8 cellular contexts compared by ENCODE assay signal in the genomic region with DNA sequence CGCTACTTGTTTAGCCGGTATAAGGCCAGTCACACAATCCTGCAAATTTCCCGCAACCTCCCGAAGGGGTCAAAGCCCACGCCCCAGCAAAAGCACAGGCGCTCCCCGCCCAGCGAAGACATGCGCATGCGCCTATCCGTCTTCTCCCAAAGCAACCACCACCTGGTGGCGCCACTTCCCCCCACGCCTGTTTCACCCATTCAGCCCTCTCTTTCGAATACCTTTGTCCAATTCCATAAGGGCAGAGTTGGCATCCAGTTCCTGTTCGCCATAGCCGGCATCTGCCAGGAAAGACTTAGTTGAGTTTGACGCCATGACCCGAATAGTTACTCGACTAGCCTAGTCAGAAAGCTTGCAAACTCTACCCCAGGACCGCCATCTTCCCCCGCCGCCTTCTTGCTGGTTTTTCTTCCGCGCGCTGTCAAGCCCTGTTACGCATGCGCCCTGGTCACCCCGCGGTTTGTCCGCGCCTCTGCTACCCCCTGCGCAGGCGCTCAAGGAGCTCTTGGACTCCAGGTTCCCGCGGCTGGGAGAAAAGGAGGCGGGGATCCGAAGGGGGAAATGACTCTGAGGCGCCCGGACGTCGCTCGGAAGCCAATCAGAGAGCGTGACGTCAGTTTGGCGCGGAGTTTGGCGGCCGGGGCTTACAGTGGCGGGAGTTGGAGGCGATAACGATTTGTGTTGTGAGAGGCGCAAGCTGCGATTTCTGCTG. TPM values are rescaled to one million over a fixed set of nuclear protein-coding genes. Genes with fewer than 3 reads are reported as not detected.
A peak's percentile ranks its signal among the peaks of the same experiment; 100 is the strongest.
DNase-seq lines count a peak whose midpoint lies in the region; ATAC-seq and TF ChIP-seq lines count a peak whose summit lies in the region.

A gene with protein sequence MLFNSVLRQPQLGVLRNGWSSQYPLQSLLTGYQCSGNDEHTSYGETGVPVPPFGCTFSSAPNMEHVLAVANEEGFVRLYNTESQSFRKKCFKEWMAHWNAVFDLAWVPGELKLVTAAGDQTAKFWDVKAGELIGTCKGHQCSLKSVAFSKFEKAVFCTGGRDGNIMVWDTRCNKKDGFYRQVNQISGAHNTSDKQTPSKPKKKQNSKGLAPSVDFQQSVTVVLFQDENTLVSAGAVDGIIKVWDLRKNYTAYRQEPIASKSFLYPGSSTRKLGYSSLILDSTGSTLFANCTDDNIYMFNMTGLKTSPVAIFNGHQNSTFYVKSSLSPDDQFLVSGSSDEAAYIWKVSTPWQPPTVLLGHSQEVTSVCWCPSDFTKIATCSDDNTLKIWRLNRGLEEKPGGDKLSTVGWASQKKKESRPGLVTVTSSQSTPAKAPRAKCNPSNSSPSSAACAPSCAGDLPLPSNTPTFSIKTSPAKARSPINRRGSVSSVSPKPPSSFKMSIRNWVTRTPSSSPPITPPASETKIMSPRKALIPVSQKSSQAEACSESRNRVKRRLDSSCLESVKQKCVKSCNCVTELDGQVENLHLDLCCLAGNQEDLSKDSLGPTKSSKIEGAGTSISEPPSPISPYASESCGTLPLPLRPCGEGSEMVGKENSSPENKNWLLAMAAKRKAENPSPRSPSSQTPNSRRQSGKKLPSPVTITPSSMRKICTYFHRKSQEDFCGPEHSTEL (plus strand): TSS at position 626 of the 712 bp plus-strand sequence. CDS start 143 bp downstream, outside the sequence.
Gene INTS7, minus strand, starts transcription at position 435 of the 712 bp plus-strand sequence. Its CDS starts 120 bp downstream, at position 315.

- peak; percentile 99 for TF ChIP-seq CTCF in CD4-positive, alpha-beta T cell (IDR thresholded peaks at IDR 0.05)

- peak within 1 kb of the TSS; percentile 55 for H3K27ac ChIP-seq in CD4-positive, alpha-beta T cell (ENCODE audit: low read depth, low read length)

- peak; percentile 88 for ATAC-seq in CD4-positive, alpha-beta T cell (ENCODE audit: poor library complexity)
- ATAC-seq in GM19397 (IDR thresholded peaks at IDR 0.05; ENCODE audit: unreplicated experiment) (peak; percentile 75), HG03571 (IDR thresholded peaks at IDR 0.05; ENCODE audit: unreplicated experiment) (peak; percentile 77), left lobe of liver (peak; percentile 88)

- no peaks in the 10 kb centered on the region for H3K27me3 ChIP-seq in CD4-positive, alpha-beta T cell (ENCODE audit: control insufficient read depth, insufficient read depth, low read length)

- H3K4me1 Mint-ChIP-seq in CD4-positive, alpha-beta T cell (ENCODE audit: low read depth) = peaks cover 66% of the 10 kb centered on the region
- peaks cover 64% of the 10 kb centered on the region for H3K4me1 Mint-ChIP-seq in dendritic cell treated with granulocyte-macrophage colony-stimulating factor and Interleukin-4, amounts not matched to agents 40 ng/mL and 50 ng/mL, for 4 days (ENCODE audit: low read depth)

- CTCF ChIA-PET in CD4-positive, alpha-beta T cell (lab: Charles Lee) = interaction anchor here (0.8 to 3.8 kb wide), 25 partner anchors 8 to 421 kb away, joined by 3 to 21 read pairs (median 4); partner anchors contain the start of gene PPP2R5A

- POLR2A ChIA-PET in CD4-positive, alpha-beta T cell (lab: Charles Lee) = interaction anchor here (0.6 to 2.6 kb wide), 21 partner anchors 10 to 822 kb away, joined by 3 to 50 read pairs (median 5); partner anchors contain the start of genes FLVCR1, NEK2, NENF and PACC1

- H3K4me3 Mint-ChIP-seq in CD4-positive, alpha-beta T cell = peak within 1 kb of the TSS; percentile 95
- peak within 1 kb of the TSS; percentile 93 for H3K4me3 Mint-ChIP-seq in dendritic cell treated with granulocyte-macrophage colony-stimulating factor and Interleukin-4, amounts not matched to agents 40 ng/mL and 50 ng/mL, for 4 days

- DNase-seq in CD4-positive, alpha-beta T cell = peak; percentile 94 to 98 (median 96)
- DNase-seq in NCI-H774 (lab: John Stamatoyannopoulos, UW) (peak; percentile 100), left lobe of liver (ENCODE audit: low spot score) (peak; percentile 99)
- peak; percentile 95 to 97 for DNase-seq in activated CD4-positive, alpha-beta T cell treated with anti-CD3 and anti-CD28 coated beads, Interleukin-2, amount 50 U/mL, for 4 hours
- peak; percentile 98 for DNase-seq in stimulated activated CD4-positive, alpha-beta T cell treated with anti-CD3 and anti-CD28 coated beads, Interleukin-2, amount 100 ng/mL, for 4 hours (ENCODE audit: low read depth)

- intact Hi-C loops in CD4-positive, alpha-beta T cell (cut with DNase I, micrococcal nuclease) = loop anchor here (1.0 to 5.0 kb wide), 7 partner anchors 250 to 982 kb away; partner anchors contain the start of genes PPP2R5A (in 2 of the 2), ANGEL2 (in 1 of the 2) and PACC1 (in 1 of the 2)
- intact Hi-C loops in dendritic cell treated with granulocyte-macrophage colony-stimulating factor and Interleukin-4, amounts not matched to agents 40 ng/mL and 50 ng/mL, for 4 days (cut with micrococcal nuclease) = loop anchor here (1.0 kb wide), 1 partner anchor 355 kb away; no protein-coding TSS in a partner anchor

- peaks cover 16% of the 10 kb centered on the region for H3K36me3 Mint-ChIP-seq in CD4-positive, alpha-beta T cell (ENCODE audit: low read depth)
- H3K36me3 Mint-ChIP-seq in dendritic cell treated with granulocyte-macrophage colony-stimulating factor and Interleukin-4, amounts not matched to agents 40 ng/mL and 50 ng/mL, for 4 days (ENCODE audit: low read depth) = peaks cover 17% of the 10 kb centered on the region

- no peaks in the 10 kb centered on the region for H3K27me3 Mint-ChIP-seq in CD4-positive, alpha-beta T cell
- no peaks in the 10 kb centered on the region for H3K27me3 Mint-ChIP-seq in dendritic cell treated with granulocyte-macrophage colony-stimulating factor and Interleukin-4, amounts not matched to agents 40 ng/mL and 50 ng/mL, for 4 days

- peak within 1 kb of the TSS; percentile 95 for H3K27ac Mint-ChIP-seq in CD4-positive, alpha-beta T cell
- H3K27ac Mint-ChIP-seq in dendritic cell treated with granulocyte-macrophage colony-stimulating factor and Interleukin-4, amounts not matched to agents 40 ng/mL and 50 ng/mL, for 4 days = peak within 1 kb of the TSS; percentile 88

- no peaks in the 10 kb centered on the region for H3K9me3 ChIP-seq in CD4-positive, alpha-beta T cell (ENCODE audit: control insufficient read depth, low read length)

- H3K9me3 Mint-ChIP-seq in CD4-positive, alpha-beta T cell = no peaks in the 10 kb centered on the region
- H3K9me3 Mint-ChIP-seq in dendritic cell treated with granulocyte-macrophage colony-stimulating factor and Interleukin-4, amounts not matched to agents 40 ng/mL and 50 ng/mL, for 4 days = no peaks in the 10 kb centered on the region

RNA-seq across cellular contexts. Expression of the first gene that starts in this region (rescaled TPM):
- total RNA-seq in CD4-positive, alpha-beta T cell = under 1 TPM; 0.49 to 0.64 TPM
- 0.10 TPM for total RNA-seq in left lobe of liver

RNA-seq across cellular contexts. Expression of gene INTS7, which starts in this region (rescaled TPM):
- total RNA-seq in CD4-positive, alpha-beta T cell = 1 to 10 TPM; 2.9 to 3.2 TPM
- total RNA-seq in left lobe of liver = 5.2 TPM

Comparison
In these comparisons a context has a peak if more than half of its experiments do, and no peak if none do; other contexts are left out.
1. Peak in every context shown above with its lines: DNase-seq, ATAC-seq and H3K27ac ChIP-seq.